Comparison of ENCODE assay signal across 13 cellular contexts in the genomic region with DNA sequence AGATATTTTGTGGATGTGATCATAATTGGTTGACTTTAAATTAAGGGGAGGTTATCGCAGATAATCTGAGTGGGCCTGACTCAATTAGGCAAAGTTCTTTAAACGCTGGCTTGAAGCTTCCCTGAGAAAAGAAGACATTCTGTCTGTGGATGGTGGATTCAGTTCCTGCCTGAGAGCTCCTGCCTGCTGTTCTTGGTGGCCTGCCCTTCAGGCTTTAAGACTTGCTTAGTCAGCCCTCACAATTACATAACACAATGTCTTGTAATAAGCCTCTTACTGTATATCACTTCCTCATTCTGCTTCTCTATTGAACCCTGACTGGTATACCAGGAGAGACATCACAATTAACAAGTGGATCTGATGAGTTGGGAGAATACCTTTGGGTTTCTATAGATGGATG. TPM values are rescaled to one million over a fixed set of nuclear protein-coding genes. Genes with fewer than 3 reads are reported as not detected.
DNase-seq lines count a peak whose midpoint lies in the region; ATAC-seq and TF ChIP-seq lines count a peak whose summit lies in the region.
"Had no signal": no experiment of that assay in that cellular context is flagged by ENCODE, and none has a peak within 500 bp of the region (broad histone marks: within the 10 kb centered on the region; RNA-seq: fewer than 3 reads in every experiment).

No MANE protein-coding gene starts in this region.

- DNase-seq in AML-193 (lab: John Stamatoyannopoulos, UW) (peak; percentile 88 to 90), SKM-1 treated with dmso at 0.1 percent for 144 hours (lab: John Stamatoyannopoulos, UW; ENCODE audit: unreplicated experiment) (peak; percentile 96), right cardiac atrium (no peak), glomerular visceral epithelial cell (ENCODE audit: extremely low spot score) (no peak), nephron progenitor cell (no peak)
- DNase-seq: central memory CD4-positive, alpha-beta T cell; EL; posterior cingulate gyrus; testis had no signal

- no peaks in the 10 kb centered on the region for H3K27me3 ChIP-seq in right cardiac atrium (ENCODE audit: control insufficient read depth, insufficient read depth)
- H3K27me3 ChIP-seq: testis had no signal

- 79% methylated on average over 2 of the region's 2 CpGs for WGBS in right cardiac atrium

- H3K36me3 Mint-ChIP-seq in activated T-helper 17 cell treated with anti-CD3 and anti-CD28 coated beads, Interleukin-2, amount 50 U/mL, for 72 hours (ENCODE audit: low read depth) = no peaks in the 10 kb centered on the region
- H3K36me3 Mint-ChIP-seq in nephron progenitor cell (ENCODE audit: low read depth) = no peaks in the 10 kb centered on the region

- H3K4me3 Mint-ChIP-seq in activated T-helper 17 cell treated with anti-CD3 and anti-CD28 coated beads, Interleukin-2, amount 50 U/mL, for 72 hours = no peak overlapping the region
- no peak overlapping the region for H3K4me3 Mint-ChIP-seq in nephron progenitor cell

- no peaks in the 10 kb centered on the region for H3K4me1 Mint-ChIP-seq in activated T-helper 17 cell treated with anti-CD3 and anti-CD28 coated beads, Interleukin-2, amount 50 U/mL, for 72 hours
- H3K4me1 Mint-ChIP-seq in nephron progenitor cell = peaks cover 5% of the 10 kb centered on the region

- H3K4me3 ChIP-seq in right cardiac atrium (ENCODE audit: low read length) = no peak overlapping the region
- H3K4me3 ChIP-seq: SK-N-MC, testis had no signal

- no peaks in the 10 kb centered on the region for H3K9me3 ChIP-seq in right cardiac atrium (ENCODE audit: control insufficient read depth, low read length)
- H3K9me3 ChIP-seq: testis had no signal

- intact Hi-C loops in right cardiac atrium (cut with DNase I) = no loop called here

- no peaks in the 10 kb centered on the region for H3K9me3 Mint-ChIP-seq in activated T-helper 17 cell treated with anti-CD3 and anti-CD28 coated beads, Interleukin-2, amount 50 U/mL, for 72 hours
- H3K9me3 Mint-ChIP-seq in nephron progenitor cell = no peaks in the 10 kb centered on the region

- ATAC-seq in HG03442 (IDR thresholded peaks at IDR 0.05; ENCODE audit: unreplicated experiment) (peak; percentile 71), right cardiac atrium (peak; percentile 47 to 53), HG03354 (IDR thresholded peaks at IDR 0.05; ENCODE audit: poor library complexity, severe bottlenecking, unreplicated experiment) (no peak)
- no peak for ATAC-seq in activated T-helper 17 cell treated with anti-CD3 and anti-CD28 coated beads, Interleukin-2, amount 50 U/mL, for 72 hours (replicated peaks)

- no peaks in the 10 kb centered on the region for H3K4me1 ChIP-seq in right cardiac atrium (ENCODE audit: control insufficient read depth, insufficient read depth, low read length)
- H3K4me1 ChIP-seq: testis had no signal

- H3K27me3 Mint-ChIP-seq in activated T-helper 17 cell treated with anti-CD3 and anti-CD28 coated beads, Interleukin-2, amount 50 U/mL, for 72 hours = peaks cover 9% of the 10 kb centered on the region
- H3K27me3 Mint-ChIP-seq in nephron progenitor cell (ENCODE audit: low read depth, poor library complexity) = peaks cover 3% of the 10 kb centered on the region

- no peak for TF ChIP-seq CTCF in nephron progenitor cell (IDR thresholded peaks at IDR 0.05)

- H3K27ac ChIP-seq in right cardiac atrium (ENCODE audit: low read length) = no peak overlapping the region
- H3K27ac ChIP-seq: SK-N-MC, testis had no signal

- H3K27ac Mint-ChIP-seq in activated T-helper 17 cell treated with anti-CD3 and anti-CD28 coated beads, Interleukin-2, amount 50 U/mL, for 72 hours = no peak overlapping the region
- H3K27ac Mint-ChIP-seq in nephron progenitor cell = no peak overlapping the region

RNA-seq across cellular contexts. Expression of gene KCNJ6, which starts 50.2 kb away (rescaled TPM):
- total RNA-seq in right cardiac atrium = under 1 TPM in 1 of 4 donors, not detected in 3; 0.03 TPM
- not detected for polyA plus RNA-seq in right cardiac atrium
- total RNA-seq in activated T-helper 17 cell treated with anti-CD3 and anti-CD28 coated beads, Interleukin-2, amount 50 U/mL, for 72 hours = not detected

Comparison
In these comparisons a context has a peak if more than half of its experiments do, and no peak if none do; other contexts are left out.
1. DNase-seq: peak in AML-193 (2 of 2) and SKM-1 treated with dmso at 0.1 percent for 144 hours (single experiment); none in right cardiac atrium (0 of 3), glomerular visceral epithelial cell (single experiment) and nephron progenitor cell (single experiment).
2. ATAC-seq: peak in HG03442 (single experiment) and right cardiac atrium (2 of 2); none in activated T-helper 17 cell treated with anti-CD3 and anti-CD28 coated beads, Interleukin-2, amount 50 U/mL, for 72 hours (single experiment) and HG03354 (single experiment).